Comparison of ENCODE assay signal across 17 cellular contexts in the genomic region with DNA sequence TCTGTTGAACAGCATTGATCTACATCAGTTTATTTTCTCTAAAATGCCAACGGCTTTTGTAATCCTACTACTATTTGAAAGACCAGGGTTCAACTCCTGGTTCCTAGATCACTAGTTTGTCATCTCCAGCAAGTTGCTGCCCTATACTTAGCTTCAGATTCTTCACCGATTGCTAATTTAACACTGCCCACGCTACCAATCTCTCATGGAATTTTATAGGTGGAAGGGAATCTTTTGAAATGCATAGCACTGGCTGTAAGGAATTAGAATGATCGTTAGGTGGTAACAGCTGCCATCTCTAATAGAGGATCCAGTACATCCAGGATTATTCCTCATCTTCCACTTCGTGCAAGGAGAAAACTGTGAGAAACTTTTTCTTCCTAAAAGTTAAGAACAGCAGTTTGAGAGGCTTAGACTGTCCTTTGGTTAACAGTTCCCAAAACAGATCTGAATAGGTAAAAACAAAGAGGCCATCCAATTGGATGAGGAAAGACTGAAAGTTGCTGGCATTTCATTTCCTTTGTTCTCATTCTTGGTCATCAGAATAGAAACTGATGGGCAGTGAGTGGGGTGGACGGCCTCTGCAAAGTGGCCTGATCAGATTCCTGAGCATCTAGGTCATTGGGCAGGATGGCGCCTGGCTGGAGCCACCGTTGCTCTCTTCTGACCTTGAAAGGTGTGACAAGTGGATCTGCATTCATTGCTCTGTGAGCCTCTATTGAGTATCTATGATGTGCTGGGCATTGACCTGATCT.
DNase-seq lines count a peak whose midpoint lies in the region; ATAC-seq, FAIRE-seq and TF ChIP-seq lines count a peak whose summit lies in the region.
"Had no signal": no experiment of that assay in that cellular context is flagged by ENCODE, and none has a peak within 500 bp of the region (broad histone marks: within the 10 kb centered on the region; RNA-seq: fewer than 3 reads in every experiment).

No MANE protein-coding gene starts in this region.

- H3K4me3 ChIP-seq in H7 (ENCODE audit: insufficient read depth, low read depth, low read length): no peak overlapping the region
- H3K4me3 ChIP-seq: adrenal gland had no signal

- peaks cover 25% of the 10 kb centered on the region for H3K4me1 Mint-ChIP-seq in progenitor cell of endocrine pancreas (ENCODE audit: low read depth)
- H3K4me1 Mint-ChIP-seq: activated CD4-positive, alpha-beta T cell treated with anti-CD3 and anti-CD28 coated beads, Interleukin-2, amount 10 ng/mL, durations not matched to agents 24 days and 14 days; IgD-negative memory B cell had no signal

- DNase-seq in H7: peak; percentile 27
- DNase-seq in RCC 7860 (ENCODE audit: low spot score): peak; percentile 82
- peak; percentile 68 for DNase-seq in iPS-NIHi7 (ENCODE audit: extremely low spot score)
- DNase-seq in progenitor cell of endocrine pancreas (ENCODE audit: low spot score, unreplicated experiment): no peak
- DNase-seq in DMS 273 treated with DMSO at 0.1 percent for 48 hours (lab: John Stamatoyannopoulos, UW): no peak
- no peak for DNase-seq in NCI-H2029 treated with DMSO at 0.1 percent for 48 hours (lab: John Stamatoyannopoulos, UW)
- no peak for DNase-seq in AML-193 (lab: John Stamatoyannopoulos, UW)
- DNase-seq: activated CD4-positive, alpha-beta T cell treated with anti-CD3 and anti-CD28 coated beads, Interleukin-2, amount 10 ng/mL, durations not matched to agents 24 days and 14 days; activated effector memory CD4-positive, alpha-beta T cell treated with Interleukin-2 at 50 U/mL for 16 hours; adrenal gland; effector CD8-positive, alpha-beta T cell; glutamatergic neuron; NCI-H187; stimulated activated naive CD4-positive, alpha-beta T cell had no signal

- no peaks in the 10 kb centered on the region for H3K36me3 ChIP-seq in H7 (replicated peaks; ENCODE audit: control insufficient read depth, insufficient read depth, low read length)
- H3K36me3 ChIP-seq: adrenal gland had no signal

- H3K27me3 Mint-ChIP-seq in progenitor cell of endocrine pancreas: no peaks in the 10 kb centered on the region
- H3K27me3 Mint-ChIP-seq: IgD-negative memory B cell had no signal

- no peaks in the 10 kb centered on the region for H3K27me3 ChIP-seq in H7 (ENCODE audit: control insufficient read depth, insufficient read depth, low read length)
- H3K27me3 ChIP-seq: adrenal gland had no signal

- no peak overlapping the region for H3K4me3 Mint-ChIP-seq in progenitor cell of endocrine pancreas (ENCODE audit: low read depth)
- H3K4me3 Mint-ChIP-seq: activated CD4-positive, alpha-beta T cell treated with anti-CD3 and anti-CD28 coated beads, Interleukin-2, amount 10 ng/mL, durations not matched to agents 24 days and 14 days; IgD-negative memory B cell; neural crest cell had no signal

- ATAC-seq in activated CD4-positive, CD25-positive, alpha-beta regulatory T cell treated with anti-CD3 and anti-CD28 coated beads, Interleukin-2, amount 50 U/mL, for 24 hours: no peak

- no peak for FAIRE-seq in RCC 7860 (lab: Jason Lieb, UNC)

- TF ChIP-seq CTCF in progenitor cell of endocrine pancreas (IDR thresholded peaks at IDR 0.05; ENCODE audit: unreplicated experiment): no peak

- no peaks in the 10 kb centered on the region for H3K9me3 Mint-ChIP-seq in progenitor cell of endocrine pancreas (ENCODE audit: low read depth)
- H3K9me3 Mint-ChIP-seq: activated CD4-positive, alpha-beta T cell treated with anti-CD3 and anti-CD28 coated beads, Interleukin-2, amount 10 ng/mL, durations not matched to agents 24 days and 14 days had no signal

- H3K27ac Mint-ChIP-seq in progenitor cell of endocrine pancreas: peak overlapping the region; percentile 93
- H3K27ac Mint-ChIP-seq: activated CD4-positive, alpha-beta T cell treated with anti-CD3 and anti-CD28 coated beads, Interleukin-2, amount 10 ng/mL, durations not matched to agents 24 days and 14 days; IgD-negative memory B cell had no signal

- H3K36me3 Mint-ChIP-seq in progenitor cell of endocrine pancreas (ENCODE audit: insufficient read depth): no peaks in the 10 kb centered on the region
- H3K36me3 Mint-ChIP-seq: IgD-negative memory B cell had no signal

Comparison
In these comparisons a context has a peak if more than half of its experiments do, and no peak if none do; other contexts are left out.
1. DNase-seq: peak in H7 (single experiment), RCC 7860 (single experiment) and iPS-NIHi7 (single experiment); none in progenitor cell of endocrine pancreas (single experiment), DMS 273 treated with DMSO at 0.1 percent for 48 hours (single experiment), NCI-H2029 treated with DMSO at 0.1 percent for 48 hours (single experiment) and AML-193 (0 of 2).